9 cellular contexts compared by ENCODE assay signal in the genomic region with DNA sequence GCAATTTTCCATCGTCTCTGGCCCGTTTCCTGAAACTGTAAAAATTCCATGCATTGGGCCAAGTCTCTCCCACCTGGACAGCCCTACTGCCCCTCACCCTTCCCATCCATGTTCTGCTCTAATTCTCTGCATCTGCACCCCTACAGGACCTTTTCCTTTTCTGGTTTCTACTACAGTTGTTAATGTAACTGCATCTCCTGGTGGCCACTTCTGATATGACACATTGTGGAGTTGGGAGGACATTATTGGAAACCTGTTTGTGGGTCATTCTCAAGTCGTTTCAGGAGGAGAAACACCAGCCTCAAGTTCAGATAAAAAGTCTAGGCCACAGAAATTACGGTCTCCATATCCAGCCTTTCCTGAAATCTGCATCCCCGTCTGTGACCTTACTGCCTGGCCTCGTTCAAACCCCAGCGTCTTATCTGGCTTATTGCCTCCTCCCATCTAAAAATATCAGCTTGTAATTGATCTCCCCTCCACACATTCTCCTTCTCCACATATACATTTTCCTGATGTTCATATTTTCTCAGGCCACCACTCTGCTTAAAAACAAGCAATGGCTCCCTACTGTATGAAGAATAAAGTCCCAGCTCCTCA. TPM values are rescaled to one million over a fixed set of nuclear protein-coding genes. Genes with fewer than 3 reads are reported as not detected.
DNase-seq lines count a peak whose midpoint lies in the region; TF ChIP-seq lines count a peak whose summit lies in the region.
"Had no signal": no experiment of that assay in that cellular context is flagged by ENCODE, and none has a peak within 500 bp of the region (broad histone marks: within the 10 kb centered on the region; RNA-seq: fewer than 3 reads in every experiment).

No MANE protein-coding gene starts in this region.

- DNase-seq in BE2C (peak; percentile 46), GM13976 (ENCODE audit: low spot score) (peak; percentile 27), NCI-H1694 treated with DMSO at 0.1 percent for 48 hours (lab: John Stamatoyannopoulos, UW) (peak; percentile 50), right atrium auricular region (ENCODE audit: low spot score) (peak; percentile 73), mesenteric fat pad (ENCODE audit: low spot score) (no peak), midbrain (lab: John Stamatoyannopoulos, UW) (no peak)
- peak; percentile 36 to 42 for DNase-seq in activated T-cell treated with anti-CD3 and anti-CD28 coated beads, Interleukin-2, amount 50 U/mL, for 48 hours
- peak; percentile 44 for DNase-seq in stimulated activated CD4-positive, alpha-beta T cell treated with anti-CD3 and anti-CD28 coated beads, Interleukin-15, amount 100 ng/mL, for 24 hours

- in situ Hi-C loops in GM13976 (cut with MboI; ENCODE audit: low sequenced_read_pairs, unreplicated experiment): no loop called here

- H3K36me3 ChIP-seq in BE2C: no peaks in the 10 kb centered on the region
- H3K36me3 ChIP-seq in right atrium auricular region: no peaks in the 10 kb centered on the region
- H3K36me3 ChIP-seq: neutrophil had no signal

- H3K27ac ChIP-seq in right atrium auricular region: no peak overlapping the region
- H3K27ac ChIP-seq: neutrophil had no signal

- H3K4me3 ChIP-seq in BE2C (ENCODE audit: low read depth, low read length): no peak overlapping the region
- H3K4me3 ChIP-seq in right atrium auricular region: no peak overlapping the region

- H3K9me3 ChIP-seq in BE2C: no peaks in the 10 kb centered on the region
- no peaks in the 10 kb centered on the region for H3K9me3 ChIP-seq in right atrium auricular region
- H3K9me3 ChIP-seq: neutrophil had no signal

- H3K27me3 ChIP-seq in BE2C (peaks cover 8% of the 10 kb centered on the region), right atrium auricular region (no peaks in the 10 kb centered on the region)
- H3K27me3 ChIP-seq: neutrophil had no signal

- TF ChIP-seq CTCF in BE2C (IDR thresholded peaks at IDR 0.05; ENCODE audit: low read depth, low read length): peak; percentile 83
- peak; percentile 16 for TF ChIP-seq CTCF in GM13976 (IDR thresholded peaks at IDR 0.05; ENCODE audit: borderline replicate concordance, control extremely low read depth, extremely low read depth, insufficient read depth, missing control alignments)
- TF ChIP-seq CTCF in right atrium auricular region (IDR thresholded peaks at IDR 0.05): peak; percentile 59 to 86

- H3K4me1 ChIP-seq in BE2C: no peaks in the 10 kb centered on the region
- no peaks in the 10 kb centered on the region for H3K4me1 ChIP-seq in right atrium auricular region

RNA-seq across cellular contexts. Expression of a gene that starts 37.6 kb away (rescaled TPM):
- 0.52 TPM for polyA plus RNA-seq in BE2C (2012; ENCODE audit: insufficient read depth, insufficient read length, low read depth)
- 100 to 1,000 TPM; 188 to 208 TPM for total RNA-seq in right atrium auricular region
- 1,519 TPM for total RNA-seq in mesenteric fat pad

Comparison
In these comparisons a context has a peak if more than half of its experiments do, and no peak if none do; other contexts are left out.
1. DNase-seq: peak in BE2C (single experiment), GM13976 (single experiment), NCI-H1694 treated with DMSO at 0.1 percent for 48 hours (single experiment), activated T-cell treated with anti-CD3 and anti-CD28 coated beads, Interleukin-2, amount 50 U/mL, for 48 hours (2 of 2), right atrium auricular region (single experiment) and stimulated activated CD4-positive, alpha-beta T cell treated with anti-CD3 and anti-CD28 coated beads, Interleukin-15, amount 100 ng/mL, for 24 hours (single experiment); none in mesenteric fat pad (single experiment) and midbrain (single experiment).
2. CTCF ChIP-seq: peak in every context shown above with its lines; median percentile 83 in BE2C; 72 in right atrium auricular region; 16 in GM13976.